In genomic region chr3:126923895-126924294, GRCh38 we compare ENCODE assay signal across 9 cellular contexts.
"Had no signal": no experiment of that assay in that cellular context is flagged by ENCODE, and none has a peak within 500 bp of the region (broad histone marks: within the 10 kb centered on the region; RNA-seq: fewer than 3 reads in every experiment).

No MANE protein-coding gene starts in this region.

- H3K27ac ChIP-seq: HL-60 had no signal

- H3K4me2 ChIP-seq: GM23338 had no signal

- FAIRE-seq: H1, HepG2 had no signal

- H3K9me3 Mint-ChIP-seq: HFFc6 had no signal

- H2AFZ ChIP-seq: GM23338 had no signal

- ATAC-seq: GM23338 had no signal

- H3K4me1 Mint-ChIP-seq: GM23338 had no signal

- H3K27ac Mint-ChIP-seq: HFFc6, IgD-negative memory B cell had no signal

- H3K4me3 ChIP-seq: GM23338 had no signal

- DNase-seq: H7, HCEC 1CT, HFFc6, KBM-7 had no signal

- H3K4me3 Mint-ChIP-seq: GM23338, HFFc6, IgD-negative memory B cell had no signal
